21 cellular contexts compared by ENCODE assay signal in genomic region chr7:8249121-8249520, GRCh38. TPM values are rescaled to one million over a fixed set of nuclear protein-coding genes. Genes with fewer than 3 reads are reported as not detected.
DNase-seq lines count a peak whose midpoint lies in the region; ATAC-seq and TF ChIP-seq lines count a peak whose summit lies in the region.
"Had no signal": no experiment of that assay in that cellular context is flagged by ENCODE, and none has a peak within 500 bp of the region (broad histone marks: within the 10 kb centered on the region; RNA-seq: fewer than 3 reads in every experiment).

No MANE protein-coding gene starts in this region.

- no peaks in the 10 kb centered on the region for H3K4me1 Mint-ChIP-seq in activated T-cell treated with anti-CD3 and anti-CD28 coated beads, Interleukin-2, amount 50 U/mL, for 72 hours (ENCODE audit: low read depth)
- peaks cover 3% of the 10 kb centered on the region for H3K4me1 Mint-ChIP-seq in activated T-cell treated with anti-CD3 and anti-CD28 coated beads, Interleukin-2, amount 50 U/mL, for 24 hours (ENCODE audit: low read depth)
- no peaks in the 10 kb centered on the region for H3K4me1 Mint-ChIP-seq in activated CD4-positive, alpha-beta memory T cell treated with anti-CD3 and anti-CD28 coated beads, Interleukin-2, amount 10 ng/mL, durations not matched to agents 7 days and 5 days

- TF ChIP-seq CTCF in upper lobe of right lung (IDR thresholded peaks at IDR 0.05), result no peak

- H3K4me3 ChIP-seq in upper lobe of right lung, result no peak overlapping the region
- H3K4me3 ChIP-seq: A549, Peyer's patch, SJSA1 had no signal

- H3K36me3 ChIP-seq in upper lobe of right lung, result no peaks in the 10 kb centered on the region
- H3K36me3 ChIP-seq: Peyer's patch, SJSA1 had no signal

- peak; percentile 45 for ATAC-seq in activated T-cell treated with anti-CD3 and anti-CD28 coated beads, Interleukin-2, amount 50 U/mL, for 72 hours (replicated peaks in 1 of 2)
- ATAC-seq in upper lobe of right lung (peak; percentile 13), HG03159 (IDR thresholded peaks at IDR 0.05; ENCODE audit: unreplicated experiment) (no peak), GM18517 (IDR thresholded peaks at IDR 0.05; ENCODE audit: unreplicated experiment) (no peak)
- ATAC-seq: A549 had no signal

- no peaks in the 10 kb centered on the region for H3K9me3 ChIP-seq in upper lobe of right lung
- H3K9me3 ChIP-seq: A549, Caco-2, Peyer's patch, SJSA1 had no signal

- intact Hi-C loops in upper lobe of right lung (cut with DNase I), result no loop called here

- H3K27ac ChIP-seq in upper lobe of right lung, result no peak overlapping the region
- H3K27ac ChIP-seq: A549, Peyer's patch, SJSA1 had no signal

- H3K4me1 ChIP-seq in upper lobe of right lung, result no peaks in the 10 kb centered on the region
- H3K4me1 ChIP-seq: A549, Caco-2, Peyer's patch, SJSA1 had no signal

- CTCF ChIA-PET in activated CD4-positive, alpha-beta memory T cell treated with anti-CD3 and anti-CD28 coated beads, Interleukin-2, amount 10 ng/mL, durations not matched to agents 7 days and 5 days (lab: Charles Lee), result no interaction called here

- H3K27ac Mint-ChIP-seq in activated T-cell treated with anti-CD3 and anti-CD28 coated beads, Interleukin-2, amount 50 U/mL, for 72 hours, result no peak overlapping the region
- H3K27ac Mint-ChIP-seq in activated T-cell treated with anti-CD3 and anti-CD28 coated beads, Interleukin-2, amount 50 U/mL, for 24 hours, result no peak overlapping the region
- no peak overlapping the region for H3K27ac Mint-ChIP-seq in activated CD4-positive, alpha-beta memory T cell treated with anti-CD3 and anti-CD28 coated beads, Interleukin-2, amount 10 ng/mL, durations not matched to agents 7 days and 5 days
- H3K27ac Mint-ChIP-seq: CD4-positive, alpha-beta T cell had no signal

- POLR2A ChIA-PET in activated CD4-positive, alpha-beta memory T cell treated with anti-CD3 and anti-CD28 coated beads, Interleukin-2, amount 10 ng/mL, durations not matched to agents 7 days and 5 days (lab: Charles Lee), result no interaction called here

- H3K9me3 Mint-ChIP-seq in activated T-cell treated with anti-CD3 and anti-CD28 coated beads, Interleukin-2, amount 50 U/mL, for 72 hours, result no peaks in the 10 kb centered on the region
- no peaks in the 10 kb centered on the region for H3K9me3 Mint-ChIP-seq in activated T-cell treated with anti-CD3 and anti-CD28 coated beads, Interleukin-2, amount 50 U/mL, for 24 hours
- no peaks in the 10 kb centered on the region for H3K9me3 Mint-ChIP-seq in activated CD4-positive, alpha-beta memory T cell treated with anti-CD3 and anti-CD28 coated beads, Interleukin-2, amount 10 ng/mL, durations not matched to agents 7 days and 5 days
- H3K9me3 Mint-ChIP-seq: CD4-positive, alpha-beta T cell had no signal

- DNase-seq in activated T-cell treated with anti-CD3 and anti-CD28 coated beads, Interleukin-2, amount 50 U/mL, for 72 hours, result peak; percentile 4 to 5
- no peak for DNase-seq in activated T-cell treated with anti-CD3 and anti-CD28 coated beads, Interleukin-2, amount 50 U/mL, for 24 hours
- DNase-seq in HT1080 (ENCODE audit: low read depth) (peak; percentile 26), upper lobe of right lung (no peak)
- DNase-seq in activated CD4-positive, alpha-beta memory T cell treated with anti-CD3 and anti-CD28 coated beads, Interleukin-2, amount 10 ng/mL, durations not matched to agents 7 days and 5 days, result peak; percentile 18
- DNase-seq: Caco-2; CD4-positive, alpha-beta T cell; DMS153; EL; H7; NCI-H1105 treated with DMSO at 0.1 percent for 48 hours; NCI-H1694 treated with DMSO at 0.1 percent for 48 hours; NCI-H2107; NCI-H510A; NCI-H748 treated with DMSO at 0.1 percent for 48 hours; NK-92 treated with Interleukin-12 subunit alpha and Interleukin-12 subunit beta, amount 100 ng/mL, for 24 hours; Peyer's patch had no signal

- H3K27me3 ChIP-seq in upper lobe of right lung, result no peaks in the 10 kb centered on the region
- H3K27me3 ChIP-seq: Peyer's patch, SJSA1 had no signal

- no peaks in the 10 kb centered on the region for H3K27me3 Mint-ChIP-seq in activated T-cell treated with anti-CD3 and anti-CD28 coated beads, Interleukin-2, amount 50 U/mL, for 72 hours (ENCODE audit: low read depth)
- peaks cover 15% of the 10 kb centered on the region for H3K27me3 Mint-ChIP-seq in activated T-cell treated with anti-CD3 and anti-CD28 coated beads, Interleukin-2, amount 50 U/mL, for 24 hours
- peaks cover 10% of the 10 kb centered on the region for H3K27me3 Mint-ChIP-seq in activated CD4-positive, alpha-beta memory T cell treated with anti-CD3 and anti-CD28 coated beads, Interleukin-2, amount 10 ng/mL, durations not matched to agents 7 days and 5 days

- no peak overlapping the region for H3K4me3 Mint-ChIP-seq in activated T-cell treated with anti-CD3 and anti-CD28 coated beads, Interleukin-2, amount 50 U/mL, for 72 hours
- H3K4me3 Mint-ChIP-seq in activated T-cell treated with anti-CD3 and anti-CD28 coated beads, Interleukin-2, amount 50 U/mL, for 24 hours, result no peak overlapping the region
- H3K4me3 Mint-ChIP-seq in activated CD4-positive, alpha-beta memory T cell treated with anti-CD3 and anti-CD28 coated beads, Interleukin-2, amount 10 ng/mL, durations not matched to agents 7 days and 5 days, result no peak overlapping the region
- H3K4me3 Mint-ChIP-seq: CD4-positive, alpha-beta T cell had no signal

- H3K36me3 Mint-ChIP-seq in activated T-cell treated with anti-CD3 and anti-CD28 coated beads, Interleukin-2, amount 50 U/mL, for 72 hours (ENCODE audit: insufficient read depth in 2 of 2), result no peaks in the 10 kb centered on the region
- no peaks in the 10 kb centered on the region for H3K36me3 Mint-ChIP-seq in activated T-cell treated with anti-CD3 and anti-CD28 coated beads, Interleukin-2, amount 50 U/mL, for 24 hours (ENCODE audit: low read depth)
- no peaks in the 10 kb centered on the region for H3K36me3 Mint-ChIP-seq in activated CD4-positive, alpha-beta memory T cell treated with anti-CD3 and anti-CD28 coated beads, Interleukin-2, amount 10 ng/mL, durations not matched to agents 7 days and 5 days (ENCODE audit: low read depth)

RNA-seq across cellular contexts. Expression of gene ICA1, which starts 12.8 kb away (rescaled TPM):
- 1 to 10 TPM; 2.7 to 4.6 TPM for total RNA-seq in activated T-cell treated with anti-CD3 and anti-CD28 coated beads, Interleukin-2, amount 50 U/mL, for 72 hours
- 0.98 and 1.3 TPM in 2 replicates for total RNA-seq in HT1080 (2014; rRNA removed; shearing (Covaris generic))
- polyA plus RNA-seq in HT1080 (2015; cell fraction: cytosol; rRNA removed), result 3.4 and 7.0 TPM in 2 replicates
- polyA plus RNA-seq in HT1080 (2015; cell fraction: nucleus; rRNA removed), result 5.7 and 10.0 TPM in 2 replicates
- total RNA-seq in activated CD4-positive, alpha-beta memory T cell treated with anti-CD3 and anti-CD28 coated beads, Interleukin-2, amount 10 ng/mL, durations not matched to agents 7 days and 5 days, result 1 to 10 TPM; 2.2 TPM
- 27.0 TPM for total RNA-seq in upper lobe of right lung
- total RNA-seq: SJSA1 had no signal

Comparison
In these comparisons a context has a peak if more than half of its experiments do, and no peak if none do; other contexts are left out.
1. DNase-seq: peak in activated T-cell treated with anti-CD3 and anti-CD28 coated beads, Interleukin-2, amount 50 U/mL, for 72 hours (2 of 2), HT1080 (single experiment) and activated CD4-positive, alpha-beta memory T cell treated with anti-CD3 and anti-CD28 coated beads, Interleukin-2, amount 10 ng/mL, durations not matched to agents 7 days and 5 days (single experiment); none in activated T-cell treated with anti-CD3 and anti-CD28 coated beads, Interleukin-2, amount 50 U/mL, for 24 hours (single experiment) and upper lobe of right lung (single experiment).
2. ATAC-seq: peak in activated T-cell treated with anti-CD3 and anti-CD28 coated beads, Interleukin-2, amount 50 U/mL, for 72 hours (2 of 2) and upper lobe of right lung (single experiment); none in HG03159 (single experiment) and GM18517 (single experiment).